1 cellular context compared by ENCODE assay signal in genomic region chr22:20999350-21000214, GRCh38.
TF ChIP-seq lines count a peak whose summit lies in the region.

No MANE protein-coding gene starts in this region.

TF ChIP-seq in IMR-90, 13 proteins besides CTCF, POLR2A, EP300 and RAD21:
- TF ChIP-seq SMC3 (IDR thresholded peaks at IDR 0.05; ENCODE audit: low read depth, low read length) (no peak), RCOR1 (IDR thresholded peaks at IDR 0.05; ENCODE audit: insufficient replicate concordance, low read length) (no peak), FOS (IDR thresholded peaks at IDR 0.05; ENCODE audit: low read depth, low read length) (no peak), CEBPB (IDR thresholded peaks at IDR 0.05; ENCODE audit: low read depth, low read length) (no peak), MXI1 (IDR thresholded peaks at IDR 0.05; ENCODE audit: borderline replicate concordance, low read depth, low read length) (no peak), BHLHE40 (IDR thresholded peaks at IDR 0.05; ENCODE audit: low read depth, low read length) (no peak), USF2 (IDR thresholded peaks at IDR 0.05; ENCODE audit: low read depth, low read length) (no peak), NFE2L2 (IDR thresholded peaks at IDR 0.05; ENCODE audit: low read depth, low read length) (no peak), MAFK (IDR thresholded peaks at IDR 0.05; ENCODE audit: low read depth, low read length) (no peak)
- TF ChIP-seq, protein P1, sequence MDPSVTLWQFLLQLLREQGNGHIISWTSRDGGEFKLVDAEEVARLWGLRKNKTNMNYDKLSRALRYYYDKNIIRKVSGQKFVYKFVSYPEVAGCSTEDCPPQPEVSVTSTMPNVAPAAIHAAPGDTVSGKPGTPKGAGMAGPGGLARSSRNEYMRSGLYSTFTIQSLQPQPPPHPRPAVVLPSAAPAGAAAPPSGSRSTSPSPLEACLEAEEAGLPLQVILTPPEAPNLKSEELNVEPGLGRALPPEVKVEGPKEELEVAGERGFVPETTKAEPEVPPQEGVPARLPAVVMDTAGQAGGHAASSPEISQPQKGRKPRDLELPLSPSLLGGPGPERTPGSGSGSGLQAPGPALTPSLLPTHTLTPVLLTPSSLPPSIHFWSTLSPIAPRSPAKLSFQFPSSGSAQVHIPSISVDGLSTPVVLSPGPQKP (IDR thresholded peaks at IDR 0.05; ENCODE audit: borderline replicate concordance, low read depth, low read length), result no peak
